ENCODE assay signal across 21 cellular contexts in genomic region chr5:144206136-144206535, GRCh38. TPM values are rescaled to one million over a fixed set of nuclear protein-coding genes. Genes with fewer than 3 reads are reported as not detected.
DNase-seq lines count a peak whose midpoint lies in the region; ATAC-seq, FAIRE-seq and TF ChIP-seq lines count a peak whose summit lies in the region.
"Had no signal": no experiment of that assay in that cellular context is flagged by ENCODE, and none has a peak within 500 bp of the region (broad histone marks: within the 10 kb centered on the region; RNA-seq: fewer than 3 reads in every experiment).

No MANE protein-coding gene starts in this region.

- H2BK120ac ChIP-seq in IMR-90 (ENCODE audit: low read depth, low read length) (no peak overlapping the region), mesenchymal stem cell (ENCODE audit: low read depth, low read length) (no peak overlapping the region)

- H3K9me3 ChIP-seq in A549 (no peaks in the 10 kb centered on the region), IMR-90 (ENCODE audit: control insufficient read depth, insufficient read depth, low read length) (no peaks in the 10 kb centered on the region), mesenchymal stem cell (ENCODE audit: control insufficient read depth, low read length) (no peaks in the 10 kb centered on the region)
- H3K9me3 ChIP-seq: mucosa of descending colon, right atrium auricular region, SJCRH30 had no signal

- POLR2A ChIA-PET in A549 (lab: Yijun Ruan, JAX) (no interaction called here), IMR-90 (lab: Charles Lee; ENCODE audit: unreplicated experiment) (no interaction called here)

- H3K36me3 ChIP-seq in IMR-90 (ENCODE audit: control insufficient read depth, insufficient read depth, low read length) (no peaks in the 10 kb centered on the region), mesenchymal stem cell (ENCODE audit: control insufficient read depth in 1 of 2, insufficient read depth in 2 of 2, low read depth in 1 of 2, low read length in 2 of 2) (no peaks in the 10 kb centered on the region)
- H3K36me3 ChIP-seq: right atrium auricular region, SJCRH30 had no signal

- H3K4me2 ChIP-seq in A549 = peak overlapping the region; percentile 90; the same call in 1 of the 3 replicates
- H3K4me2 ChIP-seq in IMR-90 (ENCODE audit: low read depth, low read length) = peak overlapping the region; percentile 7; the same call in 1 of the 2 replicates
- no peak overlapping the region for H3K4me2 ChIP-seq in mesenchymal stem cell (ENCODE audit: low read length, poor library complexity, severe bottlenecking)
- H3K4me2 ChIP-seq: PC-9 had no signal

- no peak overlapping the region for H4K91ac ChIP-seq in IMR-90 (ENCODE audit: insufficient read depth, low read depth, low read length)
- no peak overlapping the region for H4K91ac ChIP-seq in mesenchymal stem cell (ENCODE audit: low read length)

- H3K27ac ChIP-seq in A549 (no peak overlapping the region), IMR-90 (ENCODE audit: insufficient read depth, low read length) (no peak overlapping the region), mesenchymal stem cell (ENCODE audit: low read length, poor library complexity, severe bottlenecking) (no peak overlapping the region)
- H3K27ac ChIP-seq: PC-9, right atrium auricular region, SJCRH30 had no signal

- H2BK12ac ChIP-seq in mesenchymal stem cell (ENCODE audit: low read length in 2 of 2) = no peak overlapping the region

- H3K4ac ChIP-seq in IMR-90 (ENCODE audit: low read depth, low read length) = no peak overlapping the region
- H3K4ac ChIP-seq in mesenchymal stem cell (ENCODE audit: low read depth in 1 of 2, low read length in 2 of 2) = no peak overlapping the region

- no peak overlapping the region for H2BK5ac ChIP-seq in IMR-90 (ENCODE audit: low read depth, low read length, poor library complexity, severe bottlenecking)
- H2BK5ac ChIP-seq in mesenchymal stem cell (ENCODE audit: low read depth, low read length, poor library complexity, severe bottlenecking) = no peak overlapping the region

- dilution Hi-C loops in IMR-90 (cut with HindIII; ENCODE audit: low sequenced_read_pairs, unreplicated experiment) = no loop called here

- H2BK15ac ChIP-seq in IMR-90 (ENCODE audit: low read depth, low read length) (no peak overlapping the region), mesenchymal stem cell (ENCODE audit: low read depth, poor library complexity, severe bottlenecking) (no peak overlapping the region)

- H3K23ac ChIP-seq in IMR-90 (ENCODE audit: low read depth, low read length) = no peak overlapping the region
- H3K23ac ChIP-seq in mesenchymal stem cell (ENCODE audit: low read length in 2 of 2) = no peak overlapping the region

- H4K20me1 ChIP-seq in IMR-90 (ENCODE audit: insufficient read depth, low read length) = no peaks in the 10 kb centered on the region

- WGBS in A549 (ENCODE audit: missing lambda C conversion rate) = 52% methylated on average over 2 of the region's 2 CpGs
- no CpG with 5 or more reads among the region's 2 CpGs for WGBS in IMR-90 (ENCODE audit: extremely low coverage in 2 of 2, insufficient read length in 1 of 2), 2 experiments
- WGBS in mesenchymal stem cell = no CpG with 5 or more reads among the region's 2 CpGs

- TF ChIP-seq RAD21 in A549 (conservative IDR thresholded peaks at IDR 0.05 in 1 of 2, IDR thresholded peaks at IDR 0.05 in 1 of 2) (no peak), IMR-90 (IDR thresholded peaks at IDR 0.05; ENCODE audit: low read length) (no peak)

- H3K9ac ChIP-seq in IMR-90 (ENCODE audit: low read depth, low read length) (no peak overlapping the region), mesenchymal stem cell (ENCODE audit: low read length) (peak overlapping the region; percentile 83)

- no peak for FAIRE-seq in A549 (lab: Jason Lieb, UNC)
- FAIRE-seq: urothelium cell line had no signal

- H3K56ac ChIP-seq in IMR-90 (ENCODE audit: extremely low read depth, insufficient read depth, low read length) = no peak overlapping the region

- DNase-seq in A549 (ENCODE audit: low read depth in 1 of 2, low spot score in 1 of 2) = no peak
- peak; percentile 51 for DNase-seq in IMR-90
- peak; percentile 69 for DNase-seq in dedifferentiated amniotic fluid mesenchymal stem cell (ENCODE audit: extremely low spot score)
- DNase-seq in mesenchymal stem cell = peak; percentile 5
- no peak for DNase-seq in NCI-H774 (lab: John Stamatoyannopoulos, UW)
- no peak for DNase-seq in activated naive CD4-positive, alpha-beta T cell treated with Interleukin-2 at 50 U/mL for 16 hours
- DNase-seq: activated CD4-positive, CD25-positive, alpha-beta regulatory T cell; activated naive CD8-positive, alpha-beta T cell treated with anti-CD3 and anti-CD28 coated beads, Interleukin-2, amount 10 ng/mL, durations not matched to agents 7 days and 5 days; CD8-positive, alpha-beta T cell; DND-41; effector memory CD4-positive, alpha-beta T cell; KG1; mucosa of descending colon; PC-9; SJCRH30; stimulated activated naive CD4-positive, alpha-beta T cell treated with Interleukin-2 at 50 U/mL for 16 hours had no signal

- H3K14ac ChIP-seq in IMR-90 (replicated peaks; ENCODE audit: low read depth, low read length) = no peak overlapping the region
- H3K14ac ChIP-seq in mesenchymal stem cell (ENCODE audit: low read length in 2 of 2) = no peak overlapping the region

- ATAC-seq in A549 (no peak), IMR-90 (ENCODE audit: low read depth) (peak; percentile 25; the same call in 1 of the 2 replicates), HG02884 (IDR thresholded peaks at IDR 0.05; ENCODE audit: unreplicated experiment) (no peak), HG03175 (IDR thresholded peaks at IDR 0.05; ENCODE audit: unreplicated experiment) (no peak)
- ATAC-seq: CD8-positive, alpha-beta T cell; HCT116; mucosa of descending colon had no signal

- BruUV-seq in IMR-90 (replicated peaks; lab: Mats Ljungman, UMichigan) = no TSS peak

- no peaks in the 10 kb centered on the region for H3K9me1 ChIP-seq in IMR-90 (ENCODE audit: insufficient read depth, low read length)

- in situ Hi-C loops in IMR-90 (cut with MboI; ENCODE audit: low sequenced_read_pairs) = loop anchor here (10.0 to 25.0 kb wide), 3 partner anchors 1131 to 1849 kb away; no protein-coding TSS in a partner anchor

- H4K5ac ChIP-seq in IMR-90 (ENCODE audit: low read depth, low read length) = no peak overlapping the region

- TF ChIP-seq CTCF in A549 (IDR thresholded peaks at IDR 0.05) (no peak), IMR-90 (conservative IDR thresholded peaks at IDR 0.05; ENCODE audit: low read depth, low read length) (no peak)

- H3K4me1 ChIP-seq in A549 (peaks cover 20% of the 10 kb centered on the region; the same call in 2 of the 3 replicates), IMR-90 (ENCODE audit: control insufficient read depth, insufficient read depth, low read length) (0 out of 2 replicates have a peak, but pooled peaks cover 2% of the 10 kb centered on the region), mesenchymal stem cell (ENCODE audit: control insufficient read depth, insufficient read depth, low read depth, low read length) (peaks cover 4% of the 10 kb centered on the region)

- H3K4me3 ChIP-seq in A549 (no peak overlapping the region; the same call in 2 of the 3 replicates), IMR-90 (ENCODE audit: insufficient read depth, low read depth, low read length) (no peak overlapping the region), mesenchymal stem cell (ENCODE audit: insufficient read depth in 1 of 2, low read depth in 1 of 2, low read length in 2 of 2) (peak overlapping the region in 1 of 2 experiments; percentile 77)
- H3K4me3 ChIP-seq: mucosa of descending colon, PC-9, SJCRH30 had no signal

- H3K18ac ChIP-seq in IMR-90 (ENCODE audit: low read depth, low read length) (no peak overlapping the region), mesenchymal stem cell (ENCODE audit: low read depth in 1 of 2, low read length in 2 of 2) (no peak overlapping the region)

- TF ChIP-seq EP300 in A549 (IDR thresholded peaks at IDR 0.05) = no peak

- H2BK20ac ChIP-seq in IMR-90 (ENCODE audit: low read depth, low read length) = no peak overlapping the region

- TF ChIP-seq POLR2A in A549 (IDR thresholded peaks at IDR 0.05; ENCODE audit: low read length) (no peak), IMR-90 (IDR thresholded peaks at IDR 0.05; ENCODE audit: low read depth, low read length) (no peak)

- CTCF ChIA-PET in A549 (lab: Yijun Ruan, JAX) = interaction anchor here (0.8 to 3.2 kb wide), 7 partner anchors 8 to 1924 kb away, joined by 3 to 23 read pairs (median 5); no protein-coding TSS in a partner anchor
- CTCF ChIA-PET in IMR-90 (lab: Yijun Ruan, JAX) = interaction anchor here (0.6 kb wide), 1 partner anchor 115 kb away, joined by 3 read pairs; no protein-coding TSS in a partner anchor

- H2AK5ac ChIP-seq in IMR-90 (ENCODE audit: low read depth, low read length) (no peak overlapping the region), mesenchymal stem cell (ENCODE audit: low read length, severe bottlenecking) (no peak overlapping the region)

- peaks cover 16% of the 10 kb centered on the region for H3K27me3 ChIP-seq in IMR-90 (ENCODE audit: control insufficient read depth, insufficient read depth, low read length)
- H3K27me3 ChIP-seq in mesenchymal stem cell (ENCODE audit: control insufficient read depth in 1 of 2, insufficient read depth in 1 of 2, low read length in 2 of 2) = peaks cover 0 to 18% of the 10 kb centered on the region in 2 experiments
- H3K27me3 ChIP-seq: right atrium auricular region, SJCRH30 had no signal

- intact Hi-C loops in IMR-90 (cut with micrococcal nuclease) = loop anchor here (2.0 to 10.0 kb wide), 4 partner anchors 493 to 1919 kb away; no protein-coding TSS in a partner anchor

- H4K8ac ChIP-seq in IMR-90 (ENCODE audit: low read depth in 2 of 2, low read length in 2 of 2) (no peak overlapping the region), mesenchymal stem cell (ENCODE audit: low read length) (no peak overlapping the region)

- H3K79me1 ChIP-seq in IMR-90 (ENCODE audit: low read depth in 1 of 2, low read length in 2 of 2) (no peaks in the 10 kb centered on the region), mesenchymal stem cell (replicated peaks; ENCODE audit: low read length, poor library complexity, severe bottlenecking) (no peaks in the 10 kb centered on the region)

- H2AK9ac ChIP-seq in IMR-90 (replicated peaks; ENCODE audit: low read depth, low read length, poor library complexity) = no peak overlapping the region

- H2AFZ ChIP-seq in IMR-90 (replicated peaks; ENCODE audit: low read length, poor library complexity) (no peak overlapping the region), mesenchymal stem cell (ENCODE audit: low read depth, low read length) (no peak overlapping the region)
- H2AFZ ChIP-seq: PC-9 had no signal

RNA-seq across cellular contexts. Expression of gene KCTD16, which starts 35.5 kb away (rescaled TPM):
- 0.32 and 0.48 TPM in 2 replicates for polyA plus RNA-seq in A549 (2011; rRNA removed)
- polyA plus RNA-seq in A549 (2012; cell fraction: cytosol; rRNA removed) = 0.06 and 0.11 TPM in 2 replicates
- polyA plus RNA-seq in A549 (2012; cell fraction: nucleus; rRNA removed) = 0.05 and 0.15 TPM in 2 replicates
- 0.10 to 0.17 TPM (median 0.15 TPM) in 3 replicates for polyA plus RNA-seq in A549 (2017; fragmentation: RNase III; extraction: RNeasy Plus Mini Kit Qiagen cat#74134 plus additional on column Dnase treatment)
- polyA minus RNA-seq in A549 (2011; rRNA and poly(A)+ RNA removed) = 1.3 and 1.5 TPM in 2 replicates
- total RNA-seq in IMR-90 (2012; rRNA removed) = 1.1 and 1.4 TPM in 2 replicates
- 0.40 and 0.43 TPM in 2 replicates for polyA plus RNA-seq in IMR-90 (2012; rRNA removed)
- 0.14 and 0.21 TPM in 2 replicates for polyA plus RNA-seq in IMR-90 (2012; cell fraction: cytosol; rRNA removed)
- 0.16 and 0.54 TPM in 2 replicates for polyA plus RNA-seq in IMR-90 (2012; cell fraction: nucleus; rRNA removed; ENCODE audit: low replicate concordance)
- 0.22 TPM for polyA plus RNA-seq in mesenchymal stem cell (2013, experiment 1 of 2)
- polyA plus RNA-seq in mesenchymal stem cell (2013, experiment 2 of 2) = 0.19 TPM
- total RNA-seq: CD8-positive, alpha-beta T cell had no signal

RNA-seq across cellular contexts. Expression of gene YIPF5, which starts 35.7 kb away (rescaled TPM):
- polyA plus RNA-seq in A549 (2011; rRNA removed) (73.8 and 80.2 TPM in 2 replicates), A549 (2017; fragmentation: RNase III; extraction: RNeasy Plus Mini Kit Qiagen cat#74134 plus additional on column Dnase treatment) (54.9 to 59.2 TPM (median 57.8 TPM) in 3 replicates), IMR-90 (2012; rRNA removed) (60.0 and 64.4 TPM in 2 replicates)
- 22.6 and 29.1 TPM in 2 replicates for polyA plus RNA-seq in A549 (2012; cell fraction: cytosol; rRNA removed)
- 16.2 and 24.7 TPM in 2 replicates for polyA plus RNA-seq in A549 (2012; cell fraction: nucleus; rRNA removed)
- polyA minus RNA-seq in A549 (2011; rRNA and poly(A)+ RNA removed) = 68.0 and 86.0 TPM in 2 replicates
- total RNA-seq in IMR-90 (2012; rRNA removed) = 172 and 192 TPM in 2 replicates
- 18.6 and 23.5 TPM in 2 replicates for polyA plus RNA-seq in IMR-90 (2012; cell fraction: cytosol; rRNA removed)
- 7.8 and 42.5 TPM in 2 replicates for polyA plus RNA-seq in IMR-90 (2012; cell fraction: nucleus; rRNA removed; ENCODE audit: low replicate concordance)
- polyA plus RNA-seq in mesenchymal stem cell (2013, experiment 1 of 2) = 78.3 TPM
- 83.7 TPM for polyA plus RNA-seq in mesenchymal stem cell (2013, experiment 2 of 2)

Comparison
In these comparisons a context has a peak if more than half of its experiments do, and no peak if none do; other contexts are left out.
1. DNase-seq: peak in IMR-90 (single experiment), dedifferentiated amniotic fluid mesenchymal stem cell (single experiment) and mesenchymal stem cell (single experiment); none in A549 (0 of 2), NCI-H774 (single experiment) and activated naive CD4-positive, alpha-beta T cell treated with Interleukin-2 at 50 U/mL for 16 hours (single experiment).